ENCODE assay signal across 7 cellular contexts in genomic region chr12:113161415-113162016, GRCh38. TPM values are rescaled to one million over a fixed set of nuclear protein-coding genes. Genes with fewer than 3 reads are reported as not detected.
A peak's percentile ranks its signal among the peaks of the same experiment; 100 is the strongest.
DNase-seq lines count a peak whose midpoint lies in the region; ATAC-seq and TF ChIP-seq lines count a peak whose summit lies in the region.
"Had no signal": no experiment of that assay in that cellular context is flagged by ENCODE, and none has a peak within 500 bp of the region (broad histone marks: within the 10 kb centered on the region; RNA-seq: fewer than 3 reads in every experiment).

No MANE protein-coding gene starts in this region.

- peak overlapping the region; percentile 61 to 94 (median 84) for H3K4me2 ChIP-seq in BLaER1 treated with 17β-estradiol and CSF1 and Interleukin-3, amounts not matched to agents 10 nM and 100 nM
- H3K4me2 ChIP-seq: hepatocyte had no signal

- no peaks in the 10 kb centered on the region for H3K9me3 ChIP-seq in BLaER1 treated with 17β-estradiol and CSF1 and Interleukin-3, amounts not matched to agents 10 nM and 100 nM (replicated peaks in 1 of 11)
- H3K9me3 ChIP-seq in HUES48 (ENCODE audit: control insufficient read depth, insufficient read depth, low read length) (no peaks in the 10 kb centered on the region), psoas muscle (no peaks in the 10 kb centered on the region)

- peak overlapping the region in 8 of 10 experiments; percentile 35 to 64 (median 54); a peak in 14 of 20 replicates for H3K4me3 ChIP-seq in BLaER1 treated with 17β-estradiol and CSF1 and Interleukin-3, amounts not matched to agents 10 nM and 100 nM
- H3K4me3 ChIP-seq in HUES48 (ENCODE audit: low read depth, low read length): no peak overlapping the region; the same call in 1 of the 2 replicates
- no peak overlapping the region for H3K4me3 ChIP-seq in psoas muscle
- H3K4me3 ChIP-seq: hepatocyte had no signal

- H3K4me1 ChIP-seq in BLaER1 treated with 17β-estradiol and CSF1 and Interleukin-3, amounts not matched to agents 10 nM and 100 nM: peaks cover 20 to 82% (median 65%) of the 10 kb centered on the region in 10 experiments
- H3K4me1 ChIP-seq in HUES48 (ENCODE audit: control insufficient read depth, insufficient read depth, low read length) (peaks cover 11% of the 10 kb centered on the region), psoas muscle (no peaks in the 10 kb centered on the region)

- 76 to 79% (median 77%) methylated on average over 25 to 26 of the region's 26 CpGs for WGBS in psoas muscle, 3 donors

- intact Hi-C loops in psoas muscle (cut with DNase I): no loop called here

- ATAC-seq in psoas muscle (no peak), HG03378 (IDR thresholded peaks at IDR 0.05; ENCODE audit: unreplicated experiment) (no peak)

- peaks cover 0 to 96% (median 73%) of the 10 kb centered on the region in 11 experiments; a peak in 20 of 22 replicates for H4K20me1 ChIP-seq in BLaER1 treated with 17β-estradiol and CSF1 and Interleukin-3, amounts not matched to agents 10 nM and 100 nM

- peaks cover 11 to 19% (median 16%) of the 10 kb centered on the region in 11 experiments for H3K27me3 ChIP-seq in BLaER1 treated with 17β-estradiol and CSF1 and Interleukin-3, amounts not matched to agents 10 nM and 100 nM
- no peaks in the 10 kb centered on the region for H3K27me3 ChIP-seq in HUES48 (ENCODE audit: control insufficient read depth, insufficient read depth, low read length)
- peaks cover 0 to 2% (median 0%) of the 10 kb centered on the region in 3 donors for H3K27me3 ChIP-seq in psoas muscle (ENCODE audit: insufficient read depth in 3 of 3, low read length in 2 of 3)

- peak overlapping the region in 9 of 11 experiments; percentile 35 to 77 (median 69); a peak in 17 of 22 replicates for H3K27ac ChIP-seq in BLaER1 treated with 17β-estradiol and CSF1 and Interleukin-3, amounts not matched to agents 10 nM and 100 nM
- H3K27ac ChIP-seq in HUES48 (ENCODE audit: low read depth, low read length) (peak overlapping the region; percentile 73), psoas muscle (no peak overlapping the region)
- H3K27ac ChIP-seq: hepatocyte had no signal

- peak in 50 of 58 donors; percentile 10 to 91 (median 66) for DNase-seq in anterior cingulate cortex (lab: John Stamatoyannopoulos, UW)
- no peak for DNase-seq in psoas muscle
- DNase-seq in GM19238 (ENCODE audit: insufficient read length, low spot score): no peak

- H3K36me3 ChIP-seq in BLaER1 treated with 17β-estradiol and CSF1 and Interleukin-3, amounts not matched to agents 10 nM and 100 nM: peaks cover 78 to 87% (median 83%) of the 10 kb centered on the region in 11 experiments
- H3K36me3 ChIP-seq in HUES48 (ENCODE audit: control insufficient read depth, insufficient read depth, low read length): peaks cover 77% of the 10 kb centered on the region
- H3K36me3 ChIP-seq in psoas muscle (ENCODE audit: insufficient read depth in 1 of 2, low read depth in 1 of 2): peaks cover 6 to 91% of the 10 kb centered on the region in 2 donors

- TF ChIP-seq CTCF in psoas muscle (IDR thresholded peaks at IDR 0.05): no peak

- peak overlapping the region in 8 of 11 experiments; percentile 48 to 74 (median 64); a peak in 16 of 22 replicates for H3K9ac ChIP-seq in BLaER1 treated with 17β-estradiol and CSF1 and Interleukin-3, amounts not matched to agents 10 nM and 100 nM
- no peak overlapping the region for H3K9ac ChIP-seq in HUES48 (ENCODE audit: low read depth, low read length)

RNA-seq across cellular contexts. Expression of gene CFAP73, which starts 12.0 kb away (rescaled TPM):
- total RNA-seq in psoas muscle: not detected
- under 1 TPM; 0.17 to 0.35 (median 0.30) TPM for polyA plus RNA-seq in psoas muscle
- total RNA-seq: hepatocyte had no signal
- polyA plus RNA-seq: hepatocyte had no signal

RNA-seq across cellular contexts. Expression of gene DDX54, which starts 23.8 kb away (rescaled TPM):
- 10 to 100 TPM; 61.9 to 93.5 (median 81.5) TPM for total RNA-seq in psoas muscle
- 10 to 100 TPM; 53.6 to 88.7 (median 53.7) TPM for polyA plus RNA-seq in psoas muscle

RNA-seq across cellular contexts. Expression of gene RITA1, which starts 24.0 kb away (rescaled TPM):
- 10 to 100 TPM; 13.0 to 19.4 (median 14.7) TPM for total RNA-seq in psoas muscle
- polyA plus RNA-seq in psoas muscle: 10 to 100 TPM; 13.7 to 28.5 (median 15.5) TPM

RNA-seq across cellular contexts. Expression of gene RASAL1, which starts 26.0 kb away (rescaled TPM):
- total RNA-seq in psoas muscle: under 1 TPM in 1 of 4 donors, not detected in 3; 0.89 TPM
- polyA plus RNA-seq in psoas muscle: not detected
- total RNA-seq: hepatocyte had no signal

RNA-seq across cellular contexts. Expression of gene TPCN1, which starts 59.7 kb away (rescaled TPM):
- total RNA-seq in psoas muscle: 10 to 100 TPM; 24.9 to 36.2 (median 27.0) TPM
- polyA plus RNA-seq in psoas muscle: 10 to 100 TPM in 2 of 3 donors, 1 to 10 TPM in 1; 7.6 to 33.7 (median 18.2) TPM

Comparison
In these comparisons a context has a peak if more than half of its experiments do, and no peak if none do; other contexts are left out.
1. H3K4me3 ChIP-seq: peak in BLaER1 treated with 17β-estradiol and CSF1 and Interleukin-3, amounts not matched to agents 10 nM and 100 nM (8 of 10); none in HUES48 (single experiment) and psoas muscle (single experiment).
2. DNase-seq: peak in anterior cingulate cortex (50 of 58); none in psoas muscle (0 of 2) and GM19238 (single experiment).